Comparison of ENCODE assay signal across 15 cellular contexts in the genomic region with DNA sequence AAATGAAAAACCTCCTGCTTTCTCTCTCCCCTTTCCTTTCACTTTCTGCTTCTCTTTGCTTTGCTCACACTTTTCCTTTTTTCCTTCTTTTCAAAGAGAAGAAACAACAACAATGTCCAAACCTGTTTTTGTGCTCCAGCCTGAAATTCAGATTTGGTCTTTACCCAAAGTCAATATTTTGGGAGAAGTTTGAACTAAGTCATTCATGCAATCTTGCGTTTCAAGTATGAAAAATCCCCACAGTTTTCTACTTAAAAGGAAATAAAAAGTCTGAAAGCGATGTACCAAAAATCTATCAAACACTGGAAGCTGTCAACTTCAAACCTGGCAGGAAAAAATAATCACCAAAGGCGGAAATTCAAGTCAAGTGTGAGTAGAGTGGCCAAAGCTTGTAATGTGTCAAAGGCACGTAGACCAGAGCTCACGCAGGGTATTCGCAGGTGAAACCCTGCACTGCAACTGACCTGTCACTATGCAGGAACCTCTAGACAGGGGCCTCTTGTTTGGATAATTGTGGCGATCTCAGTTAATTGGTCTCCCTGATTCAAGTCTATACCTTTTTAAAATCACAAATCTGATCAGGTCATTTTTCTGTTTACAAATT.
DNase-seq lines count a peak whose midpoint lies in the region; ATAC-seq and TF ChIP-seq lines count a peak whose summit lies in the region.
"Had no signal": no experiment of that assay in that cellular context is flagged by ENCODE, and none has a peak within 500 bp of the region (broad histone marks: within the 10 kb centered on the region; RNA-seq: fewer than 3 reads in every experiment).

No MANE protein-coding gene starts in this region.

- H3K36me3 ChIP-seq in ACC112 (ENCODE audit: insufficient read depth, low read length) (no peaks in the 10 kb centered on the region), adipocyte (ENCODE audit: control insufficient read depth, insufficient read depth, low read length, severe bottlenecking) (no peaks in the 10 kb centered on the region)

- ATAC-seq in sciatic nerve: peak; percentile 21
- ATAC-seq in activated CD8-positive, alpha-beta memory T cell treated with anti-CD3 and anti-CD28 coated beads, Interleukin-2, amount 10 ng/mL, durations not matched to agents 7 days and 5 days: no peak
- ATAC-seq: activated CD8-positive, alpha-beta T cell treated with anti-CD3 and anti-CD28 coated beads, Interleukin-2, amount 10 ng/mL, durations not matched to agents 7 days and 5 days had no signal

- H3K27me3 ChIP-seq in ACC112 (ENCODE audit: insufficient read depth, low read length) (no peaks in the 10 kb centered on the region), adipocyte (replicated peaks; ENCODE audit: control insufficient read depth, insufficient read depth, low read length) (no peaks in the 10 kb centered on the region), layer of hippocampus (ENCODE audit: control insufficient read depth, insufficient read depth, low read length) (no peaks in the 10 kb centered on the region)

- H3K4me1 ChIP-seq in ACC112 (ENCODE audit: control insufficient read depth, insufficient read depth, low read length, unreplicated experiment): peaks cover 54% of the 10 kb centered on the region
- peaks cover 84% of the 10 kb centered on the region for H3K4me1 ChIP-seq in adipocyte (ENCODE audit: control insufficient read depth, insufficient read depth, low read length)

- DNase-seq in adipocyte (ENCODE audit: low read depth) (peak; percentile 37), sciatic nerve (ENCODE audit: low spot score) (no peak), SHP77 (lab: John Stamatoyannopoulos, UW) (no peak), Calu3 (no peak)
- no peak for DNase-seq in activated CD8-positive, alpha-beta memory T cell treated with anti-CD3 and anti-CD28 coated beads, Interleukin-2, amount 10 ng/mL, durations not matched to agents 7 days and 5 days
- no peak for DNase-seq in NK-92 treated with Interleukin-12 subunit alpha and Interleukin-12 subunit beta, amount 100 ng/mL, for 24 hours (lab: John Stamatoyannopoulos, UW)
- DNase-seq: activated CD8-positive, alpha-beta T cell treated with anti-CD3 and anti-CD28 coated beads, Interleukin-2, amount 10 ng/mL, durations not matched to agents 7 days and 5 days; activated naive CD4-positive, alpha-beta T cell treated with Interleukin-2 at 50 U/mL for 16 hours; DMS153; immature natural killer cell; naive B cell; NCI-H1417 treated with DMSO at 0.1 percent for 48 hours; NCI-H526 had no signal

- H3K27ac Mint-ChIP-seq in activated CD8-positive, alpha-beta memory T cell treated with anti-CD3 and anti-CD28 coated beads, Interleukin-2, amount 10 ng/mL, durations not matched to agents 7 days and 5 days: no peak overlapping the region
- no peak overlapping the region for H3K27ac Mint-ChIP-seq in Calu3 (ENCODE audit: unreplicated experiment)
- H3K27ac Mint-ChIP-seq: activated CD8-positive, alpha-beta T cell treated with anti-CD3 and anti-CD28 coated beads, Interleukin-2, amount 10 ng/mL, durations not matched to agents 7 days and 5 days; immature natural killer cell had no signal

- no peaks in the 10 kb centered on the region for H3K27me3 Mint-ChIP-seq in activated CD8-positive, alpha-beta memory T cell treated with anti-CD3 and anti-CD28 coated beads, Interleukin-2, amount 10 ng/mL, durations not matched to agents 7 days and 5 days
- no peaks in the 10 kb centered on the region for H3K27me3 Mint-ChIP-seq in Calu3 (ENCODE audit: unreplicated experiment)

- no peak for TF ChIP-seq CTCF in Calu3 (IDR thresholded peaks at IDR 0.05; ENCODE audit: unreplicated experiment)

- no TSS peak for BruUV-seq in Calu3 (replicated peaks; lab: Mats Ljungman, UMichigan)

- H3K4me3 Mint-ChIP-seq in activated CD8-positive, alpha-beta memory T cell treated with anti-CD3 and anti-CD28 coated beads, Interleukin-2, amount 10 ng/mL, durations not matched to agents 7 days and 5 days: no peak overlapping the region
- no peak overlapping the region for H3K4me3 Mint-ChIP-seq in Calu3 (ENCODE audit: low read depth, unreplicated experiment)
- H3K4me3 Mint-ChIP-seq: activated CD8-positive, alpha-beta T cell treated with anti-CD3 and anti-CD28 coated beads, Interleukin-2, amount 10 ng/mL, durations not matched to agents 7 days and 5 days; immature natural killer cell had no signal

- H3K4me1 Mint-ChIP-seq in activated CD8-positive, alpha-beta memory T cell treated with anti-CD3 and anti-CD28 coated beads, Interleukin-2, amount 10 ng/mL, durations not matched to agents 7 days and 5 days: no peaks in the 10 kb centered on the region
- peaks cover 30% of the 10 kb centered on the region for H3K4me1 Mint-ChIP-seq in Calu3 (ENCODE audit: low read depth, unreplicated experiment)
- H3K4me1 Mint-ChIP-seq: naive B cell had no signal

- H3K79me2 ChIP-seq in ACC112 (ENCODE audit: control insufficient read depth, insufficient read depth, low read length, unreplicated experiment): no peaks in the 10 kb centered on the region

- H2AFZ ChIP-seq in ACC112 (ENCODE audit: low read length, unreplicated experiment): peak overlapping the region; percentile 2

- peak overlapping the region; percentile 79 for H3K9ac ChIP-seq in adipocyte (ENCODE audit: low read length)

- no peaks in the 10 kb centered on the region for H3K9me3 Mint-ChIP-seq in activated CD8-positive, alpha-beta memory T cell treated with anti-CD3 and anti-CD28 coated beads, Interleukin-2, amount 10 ng/mL, durations not matched to agents 7 days and 5 days (ENCODE audit: low read depth)
- H3K9me3 Mint-ChIP-seq in Calu3 (ENCODE audit: low read depth, unreplicated experiment): no peaks in the 10 kb centered on the region
- H3K9me3 Mint-ChIP-seq: immature natural killer cell, naive B cell had no signal

- H3K4me3 ChIP-seq in ACC112 (ENCODE audit: low read depth, low read length): peak overlapping the region; percentile 53
- H3K4me3 ChIP-seq in adipocyte (ENCODE audit: low read length): peak overlapping the region; percentile 11

- intact Hi-C loops in sciatic nerve (cut with DNase I) (no loop called here), Calu3 (cut with micrococcal nuclease; ENCODE audit: unreplicated experiment) (no loop called here)

- H3K9me3 ChIP-seq in adipocyte (ENCODE audit: control insufficient read depth, low read length): no peaks in the 10 kb centered on the region

- CTCF ChIA-PET in activated CD8-positive, alpha-beta memory T cell treated with anti-CD3 and anti-CD28 coated beads, Interleukin-2, amount 10 ng/mL, durations not matched to agents 7 days and 5 days (lab: Charles Lee): no interaction called here
- CTCF ChIA-PET in Calu3 (lab: Charles Lee): interaction anchor here (0.8 to 1.0 kb wide), 3 partner anchors 15 to 155 kb away, joined by 3 to 4 read pairs (median 3); no protein-coding TSS in a partner anchor

- H3K27ac ChIP-seq in ACC112 (ENCODE audit: low read depth, low read length) (peak overlapping the region; percentile 89), layer of hippocampus (ENCODE audit: low read depth, low read length) (peak overlapping the region; percentile 40)

- H3K36me3 Mint-ChIP-seq in activated CD8-positive, alpha-beta memory T cell treated with anti-CD3 and anti-CD28 coated beads, Interleukin-2, amount 10 ng/mL, durations not matched to agents 7 days and 5 days: no peaks in the 10 kb centered on the region
- no peaks in the 10 kb centered on the region for H3K36me3 Mint-ChIP-seq in Calu3 (ENCODE audit: insufficient read depth, unreplicated experiment)
- H3K36me3 Mint-ChIP-seq: immature natural killer cell, naive B cell had no signal
